ENCODE assay signal across 9 cellular contexts in genomic region chr6:111973897-111974639, GRCh38.
DNase-seq lines count a peak whose midpoint lies in the region; ATAC-seq, FAIRE-seq and TF ChIP-seq lines count a peak whose summit lies in the region.
"Had no signal": no experiment of that assay in that cellular context is flagged by ENCODE, and none has a peak within 500 bp of the region (broad histone marks: within the 10 kb centered on the region; RNA-seq: fewer than 3 reads in every experiment).

No MANE protein-coding gene starts in this region.

- H3K36me3 Mint-ChIP-seq in activated naive CD4-positive, alpha-beta T cell treated with anti-CD3 and anti-CD28 coated beads for 36 hours (ENCODE audit: low read depth), result no peaks in the 10 kb centered on the region
- H3K36me3 Mint-ChIP-seq in activated naive CD8-positive, alpha-beta T cell treated with anti-CD3 and anti-CD28 coated beads, Interleukin-2, amount 50 U/mL, for 24 hours (ENCODE audit: low read depth), result no peaks in the 10 kb centered on the region
- H3K36me3 Mint-ChIP-seq: IgD-negative memory B cell had no signal

- intact Hi-C loops in activated naive CD4-positive, alpha-beta T cell treated with anti-CD3 and anti-CD28 coated beads for 36 hours (cut with micrococcal nuclease), result loop anchor here (1.0 to 2.0 kb wide), 12 partner anchors 11 to 487 kb away; partner anchors contain the start of gene FYN
- intact Hi-C loops in transverse colon (cut with DNase I; ENCODE audit: low total_unique reads), result no loop called here

- peak overlapping the region; percentile 96 for H3K27ac Mint-ChIP-seq in activated naive CD4-positive, alpha-beta T cell treated with anti-CD3 and anti-CD28 coated beads for 36 hours
- peak overlapping the region; percentile 60 for H3K27ac Mint-ChIP-seq in activated naive CD8-positive, alpha-beta T cell treated with anti-CD3 and anti-CD28 coated beads, Interleukin-2, amount 50 U/mL, for 24 hours

- peaks cover 79% of the 10 kb centered on the region for H3K4me1 Mint-ChIP-seq in activated naive CD4-positive, alpha-beta T cell treated with anti-CD3 and anti-CD28 coated beads for 36 hours (ENCODE audit: low read depth)
- H3K4me1 Mint-ChIP-seq in activated naive CD8-positive, alpha-beta T cell treated with anti-CD3 and anti-CD28 coated beads, Interleukin-2, amount 50 U/mL, for 24 hours, result peaks cover 79% of the 10 kb centered on the region

- no peaks in the 10 kb centered on the region for H3K9me3 ChIP-seq in transverse colon

- H3K27me3 Mint-ChIP-seq in activated naive CD4-positive, alpha-beta T cell treated with anti-CD3 and anti-CD28 coated beads for 36 hours (ENCODE audit: low read depth), result no peaks in the 10 kb centered on the region
- no peaks in the 10 kb centered on the region for H3K27me3 Mint-ChIP-seq in activated naive CD8-positive, alpha-beta T cell treated with anti-CD3 and anti-CD28 coated beads, Interleukin-2, amount 50 U/mL, for 24 hours

- no peak for DNase-seq in activated naive CD4-positive, alpha-beta T cell treated with anti-CD3 and anti-CD28 coated beads for 36 hours
- no peak for DNase-seq in activated naive CD4-positive, alpha-beta T cell treated with Interleukin-2 at 50 U/mL for 16 hours
- no peak for DNase-seq in activated naive CD8-positive, alpha-beta T cell treated with anti-CD3 and anti-CD28 coated beads, Interleukin-2, amount 50 U/mL, for 24 hours
- DNase-seq in iris pigment epithelial cell (ENCODE audit: low read depth) (peak; percentile 74), transverse colon (no peak), frontal cortex (ENCODE audit: low spot score in 2 of 2) (no peak), KG1 (lab: John Stamatoyannopoulos, UW) (no peak), NCI-H2196 (lab: John Stamatoyannopoulos, UW; ENCODE audit: unreplicated experiment) (no peak)

- no peaks in the 10 kb centered on the region for H3K9me3 Mint-ChIP-seq in activated naive CD4-positive, alpha-beta T cell treated with anti-CD3 and anti-CD28 coated beads for 36 hours
- no peaks in the 10 kb centered on the region for H3K9me3 Mint-ChIP-seq in activated naive CD8-positive, alpha-beta T cell treated with anti-CD3 and anti-CD28 coated beads, Interleukin-2, amount 50 U/mL, for 24 hours
- H3K9me3 Mint-ChIP-seq: IgD-negative memory B cell had no signal

- H3K36me3 ChIP-seq in transverse colon, result no peaks in the 10 kb centered on the region

- in situ Hi-C loops in transverse colon (cut with MboI; ENCODE audit: low pct_ligation_motif_present in 1 of 4, low pct_unique_long_range_greater_than_20kb in 1 of 4, low sequenced_read_pairs in 3 of 4), result no loop called here

- CTCF ChIA-PET in activated naive CD4-positive, alpha-beta T cell treated with anti-CD3 and anti-CD28 coated beads for 36 hours (lab: Charles Lee), result interaction anchor here (1.0 to 4.0 kb wide), 13 partner anchors 10 to 264 kb away, joined by 3 to 27 read pairs (median 4); no protein-coding TSS in a partner anchor

- WGBS in transverse colon (ENCODE audit: low coverage in 1 of 2), 2 donors, result 85 to 93% methylated on average over 5 of the region's 5 CpGs

- H3K27me3 ChIP-seq in transverse colon, result no peaks in the 10 kb centered on the region

- TF ChIP-seq CTCF in transverse colon (IDR thresholded peaks at IDR 0.05), result no peak

- H3K27ac ChIP-seq in transverse colon, result peak overlapping the region; percentile 51 to 65 (median 60)

- H3K4me3 ChIP-seq in transverse colon, result no peak overlapping the region

- TF ChIP-seq EP300 in transverse colon (IDR thresholded peaks at IDR 0.05; ENCODE audit: low read depth), result no peak

- no peak for ATAC-seq in activated naive CD8-positive, alpha-beta T cell treated with anti-CD3 and anti-CD28 coated beads, Interleukin-2, amount 50 U/mL, for 24 hours

- no peak for FAIRE-seq in frontal cortex (lab: Jason Lieb, UNC)

- H3K4me3 Mint-ChIP-seq in activated naive CD4-positive, alpha-beta T cell treated with anti-CD3 and anti-CD28 coated beads for 36 hours, result peak overlapping the region; percentile 70
- peak overlapping the region; percentile 52 for H3K4me3 Mint-ChIP-seq in activated naive CD8-positive, alpha-beta T cell treated with anti-CD3 and anti-CD28 coated beads, Interleukin-2, amount 50 U/mL, for 24 hours
- H3K4me3 Mint-ChIP-seq: IgD-negative memory B cell had no signal

- no peak for TF ChIP-seq POLR2A in transverse colon (IDR thresholded peaks at IDR 0.05)

- peaks cover 0 to 10% (median 0%) of the 10 kb centered on the region in 4 donors for H3K4me1 ChIP-seq in transverse colon
